22 cellular contexts compared by ENCODE assay signal in the genomic region with DNA sequence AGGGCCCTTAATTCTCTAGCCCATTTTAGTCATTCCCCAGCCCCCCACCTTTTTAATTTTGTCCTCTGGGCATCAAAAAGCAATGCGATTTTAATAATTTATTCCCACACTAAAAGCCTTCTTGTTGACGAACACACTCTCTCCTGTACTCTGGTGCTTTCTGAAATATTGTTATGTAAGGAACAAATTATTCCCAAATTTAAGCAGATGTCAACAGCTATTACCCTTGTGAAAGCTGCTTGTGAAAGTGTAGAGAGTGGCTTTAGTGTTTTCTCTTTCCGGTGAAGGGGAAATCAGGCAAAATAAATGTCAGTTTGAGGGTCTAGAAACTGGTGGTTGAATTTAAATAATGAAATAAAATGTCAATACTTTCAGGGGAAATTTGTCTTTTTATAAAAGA.
"Had no signal": no experiment of that assay in that cellular context is flagged by ENCODE, and none has a peak within 500 bp of the region (broad histone marks: within the 10 kb centered on the region; RNA-seq: fewer than 3 reads in every experiment).

No MANE protein-coding gene starts in this region.

- DNase-seq: activated CD4-positive, alpha-beta T cell treated with anti-CD3 and anti-CD28 coated beads, Interleukin-2, amount 10 ng/mL, durations not matched to agents 7 days and 5 days; activated CD8-positive, alpha-beta T cell treated with anti-CD3 and anti-CD28 coated beads for 36 hours; activated gamma-delta T cell; colonic mucosa; effector memory CD8-positive, alpha-beta T cell; midbrain; nucleus accumbens; spleen; stimulated activated CD4-positive, alpha-beta T cell treated with anti-CD3 and anti-CD28 coated beads, Interleukin-4, amount 100 ng/mL, for 24 hours; stimulated activated naive CD4-positive, alpha-beta T cell treated with Interleukin-2 at 50 U/mL for 16 hours; upper lobe of right lung had no signal

- H3K9me3 ChIP-seq: ascending aorta, colonic mucosa, gastrocnemius medialis, spleen, upper lobe of right lung had no signal

- H3K36me3 ChIP-seq: ascending aorta, colonic mucosa, gastrocnemius medialis, spleen, upper lobe of right lung had no signal

- ATAC-seq: activated CD4-positive, CD25-positive, alpha-beta regulatory T cell treated with anti-CD3 and anti-CD28 coated beads, Interleukin-2, amount 50 U/mL, for 24 hours; activated CD8-positive, alpha-beta T cell treated with anti-CD3 and anti-CD28 coated beads for 36 hours; effector memory CD8-positive, alpha-beta T cell; esophagus mucosa; natural killer cell treated with Interleukin-12 subunit alpha and Interleukin-12 subunit beta and Interleukin-15 and Interleukin-18, amount 100 ng/mL, for 72 hours; SK-N-SH treated with all-trans-retinoic acid at 6 μM for 48 hours; upper lobe of right lung had no signal

- H3K4me3 ChIP-seq: ascending aorta, colonic mucosa, dorsolateral prefrontal cortex, gastrocnemius medialis, lung, spleen, upper lobe of right lung had no signal

- H3K4me1 ChIP-seq: ascending aorta, colonic mucosa, gastrocnemius medialis, spleen, upper lobe of right lung had no signal

- H3K27ac ChIP-seq: ascending aorta, colonic mucosa, spleen, upper lobe of right lung, VCaP had no signal

- FAIRE-seq: endothelial cell of umbilical vein, keratinocyte had no signal

- H3K27me3 ChIP-seq: ascending aorta, colonic mucosa, gastrocnemius medialis, spleen, upper lobe of right lung had no signal
